ENCODE assay signal across 24 cellular contexts in the genomic region with DNA sequence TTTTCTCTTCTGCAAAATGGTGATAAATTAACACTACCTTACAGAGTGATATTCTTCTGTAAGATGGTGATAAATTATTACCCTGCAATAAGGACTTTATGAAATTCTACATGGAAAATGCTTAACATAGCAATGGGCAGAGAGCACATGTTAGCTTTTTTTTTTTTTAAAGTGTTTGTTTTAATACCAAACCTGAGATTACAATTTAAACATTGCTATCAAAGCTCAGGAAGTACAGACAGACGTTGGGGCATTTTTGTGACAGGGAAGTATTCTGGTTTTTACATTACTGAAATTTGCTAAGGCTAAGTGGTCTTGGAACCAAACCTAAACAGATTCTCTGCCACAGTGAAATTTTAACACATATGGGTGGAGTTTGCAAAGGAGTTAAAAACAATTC.
DNase-seq lines count a peak whose midpoint lies in the region; ATAC-seq, FAIRE-seq and TF ChIP-seq lines count a peak whose summit lies in the region.
"Had no signal": no experiment of that assay in that cellular context is flagged by ENCODE, and none has a peak within 500 bp of the region (broad histone marks: within the 10 kb centered on the region; RNA-seq: fewer than 3 reads in every experiment).

No MANE protein-coding gene starts in this region.

- WGBS in IMR-90 (ENCODE audit: extremely low coverage in 2 of 2, insufficient read length in 1 of 2), 2 experiments: no CpG with 5 or more reads among the region's 1 CpG
- 5% methylated on average over 1 of the region's 1 CpG for WGBS in HepG2 (ENCODE audit: low lambda C conversion rate)

- peaks cover 7% of the 10 kb centered on the region for H3K9me1 ChIP-seq in IMR-90 (ENCODE audit: insufficient read depth, low read length)

- peak overlapping the region; percentile 65; the same call in 1 of the 2 replicates for H2BK120ac ChIP-seq in IMR-90 (ENCODE audit: low read depth, low read length)

- H3K4me1 ChIP-seq in ACC112 (ENCODE audit: control insufficient read depth, insufficient read depth, low read length, unreplicated experiment) (peaks cover 19% of the 10 kb centered on the region), IMR-90 (ENCODE audit: control insufficient read depth, insufficient read depth, low read length) (peaks cover 4% of the 10 kb centered on the region), HepG2 (ENCODE audit: insufficient read depth, low read length) (peaks cover 49% of the 10 kb centered on the region)

- ATAC-seq in IMR-90 (ENCODE audit: low read depth) (no peak), HepG2 (no peak)
- ATAC-seq in activated CD4-positive, alpha-beta T cell treated with anti-CD3 and anti-CD28 coated beads for 36 hours: no peak
- ATAC-seq: stimulated activated naive CD8-positive, alpha-beta T cell treated with anti-CD3 and anti-CD28 coated beads, Interleukin-15, amount 100 ng/mL, for 72 hours had no signal

- DNase-seq in IMR-90 (no peak), HepG2 (ENCODE audit: low spot score) (peak; percentile 49), renal cortical epithelial cell (ENCODE audit: low read depth) (peak; percentile 47), ACHN (no peak), CD14-positive monocyte (ENCODE audit: low spot score) (no peak), hippocampal formation (lab: John Stamatoyannopoulos, UW) (no peak)
- DNase-seq in activated CD4-positive, alpha-beta T cell treated with anti-CD3 and anti-CD28 coated beads for 36 hours: no peak
- DNase-seq: activated naive CD4-positive, alpha-beta T cell treated with anti-CD3 and anti-CD28 coated beads for 36 hours; islet precursor cell; mammary epithelial cell; NCI-H1105 treated with DMSO at 0.1 percent for 48 hours; NCI-H1930; NK-92 treated with Interleukin-12 subunit alpha and Interleukin-12 subunit beta, amount 100 ng/mL, for 24 hours; stimulated activated naive CD8-positive, alpha-beta T cell treated with anti-CD3 and anti-CD28 coated beads, Interleukin-15, amount 100 ng/mL, for 72 hours; SW 1271; T1000 had no signal

- CTCF ChIA-PET in IMR-90 (lab: Yijun Ruan, JAX) (interaction anchor here (0.6 kb wide), 1 partner anchor 1042 kb away, joined by 3 read pairs; no protein-coding TSS in a partner anchor), HepG2 (lab: Yijun Ruan, JAX; ENCODE audit: low intra/inter-chr PET ratio, low total read pairs) (no interaction called here)
- CTCF ChIA-PET in activated CD4-positive, alpha-beta T cell treated with anti-CD3 and anti-CD28 coated beads for 36 hours (lab: Charles Lee): interaction anchor here (1.0 kb wide), 1 partner anchor 167 kb away, joined by 3 read pairs; no protein-coding TSS in a partner anchor

- dilution Hi-C loops in IMR-90 (cut with HindIII; ENCODE audit: low sequenced_read_pairs, unreplicated experiment): no loop called here

- H4K91ac ChIP-seq in IMR-90 (ENCODE audit: insufficient read depth, low read depth, low read length): no peak overlapping the region

- H2BK5ac ChIP-seq in IMR-90 (ENCODE audit: low read depth, low read length, poor library complexity, severe bottlenecking): no peak overlapping the region

- peak overlapping the region; percentile 38; the same call in 1 of the 2 replicates for H2BK20ac ChIP-seq in IMR-90 (ENCODE audit: low read depth, low read length)

- peaks cover 10% of the 10 kb centered on the region for H3K27me3 Mint-ChIP-seq in activated CD4-positive, alpha-beta T cell treated with anti-CD3 and anti-CD28 coated beads for 36 hours
- peaks cover 0 to 1% (median 0%) of the 10 kb centered on the region in 3 donors for H3K27me3 Mint-ChIP-seq in CD14-positive monocyte (ENCODE audit: low read depth in 3 of 3)
- H3K27me3 Mint-ChIP-seq: IgD-negative memory B cell had no signal

- H3K4me3 ChIP-seq in ACC112 (ENCODE audit: low read depth, low read length): no peak overlapping the region
- no peak overlapping the region for H3K4me3 ChIP-seq in IMR-90 (ENCODE audit: insufficient read depth, low read depth, low read length)
- H3K4me3 ChIP-seq in HepG2 (replicated peaks in 1 of 3; ENCODE audit: insufficient read depth in 1 of 3, low read depth in 2 of 3, low read length in 3 of 3): no peak overlapping the region
- H3K4me3 ChIP-seq: prostate gland, skin epidermis, tibial nerve had no signal

- H3K9me3 ChIP-seq in IMR-90 (ENCODE audit: control insufficient read depth, insufficient read depth, low read length) (no peaks in the 10 kb centered on the region), HepG2 (ENCODE audit: low read length) (no peaks in the 10 kb centered on the region)
- H3K9me3 ChIP-seq: prostate gland had no signal

- H4K5ac ChIP-seq in IMR-90 (ENCODE audit: low read depth, low read length): no peak overlapping the region

- no TSS peak for BruUV-seq in IMR-90 (replicated peaks; lab: Mats Ljungman, UMichigan)
- BruUV-seq in HepG2 (replicated peaks; lab: Mats Ljungman, UMichigan): no TSS peak

- H3K18ac ChIP-seq in IMR-90 (ENCODE audit: low read depth, low read length): no peak overlapping the region

- peaks cover 6% of the 10 kb centered on the region for H3K4me1 Mint-ChIP-seq in activated CD4-positive, alpha-beta T cell treated with anti-CD3 and anti-CD28 coated beads for 36 hours
- peaks cover 43% of the 10 kb centered on the region for H3K4me1 Mint-ChIP-seq in CD14-positive monocyte

- H4K20me1 ChIP-seq in IMR-90 (ENCODE audit: insufficient read depth, low read length) (no peaks in the 10 kb centered on the region), HepG2 (ENCODE audit: insufficient read depth, low read length) (0 out of 2 replicates have a peak, but pooled peaks cover 3% of the 10 kb centered on the region)

- H3K79me1 ChIP-seq in IMR-90 (ENCODE audit: low read depth in 1 of 2, low read length in 2 of 2): peaks cover 6 to 10% of the 10 kb centered on the region in 2 experiments

- H3K9ac ChIP-seq in IMR-90 (ENCODE audit: low read depth, low read length): no peak overlapping the region
- no peak overlapping the region for H3K9ac ChIP-seq in HepG2 (ENCODE audit: insufficient read depth, low read depth, low read length)

- H3K79me2 ChIP-seq in ACC112 (ENCODE audit: control insufficient read depth, insufficient read depth, low read length, unreplicated experiment) (peaks cover 29% of the 10 kb centered on the region), HepG2 (ENCODE audit: insufficient read depth, low read length) (peaks cover 23% of the 10 kb centered on the region)

- TF ChIP-seq RAD21 in IMR-90 (IDR thresholded peaks at IDR 0.05; ENCODE audit: low read length) (no peak), HepG2 (CRISPR knock-in tag; IDR thresholded peaks at IDR 0.05) (no peak)

- POLR2A ChIA-PET in IMR-90 (lab: Charles Lee; ENCODE audit: unreplicated experiment): no interaction called here
- POLR2A ChIA-PET in HepG2 (lab: Yijun Ruan, JAX): no interaction called here
- POLR2A ChIA-PET in activated CD4-positive, alpha-beta T cell treated with anti-CD3 and anti-CD28 coated beads for 36 hours (lab: Charles Lee): no interaction called here

- H4K8ac ChIP-seq in IMR-90 (ENCODE audit: low read depth in 2 of 2, low read length in 2 of 2): no peak overlapping the region

- peak overlapping the region; percentile 92; the same call in 1 of the 3 replicates for H2BK15ac ChIP-seq in IMR-90 (ENCODE audit: low read depth, low read length)

- H3K9me3 Mint-ChIP-seq in activated CD4-positive, alpha-beta T cell treated with anti-CD3 and anti-CD28 coated beads for 36 hours (ENCODE audit: low read depth): no peaks in the 10 kb centered on the region
- no peaks in the 10 kb centered on the region for H3K9me3 Mint-ChIP-seq in CD14-positive monocyte
- H3K9me3 Mint-ChIP-seq: activated naive CD4-positive, alpha-beta T cell treated with anti-CD3 and anti-CD28 coated beads for 36 hours; activated T-helper 1 cell treated with anti-CD3 and anti-CD28 coated beads, Interleukin-12 subunit alpha, Interleukin-12 subunit beta, Interleukin-2, Interleukin-4 antibody, amounts not matched to agents 30 ng/mL and 10 ng/mL and 1 ng/mL, durations not matched to agents 14 hours and 24 hours and 36 hours; IgD-negative memory B cell; stimulated activated naive CD8-positive, alpha-beta T cell treated with anti-CD3 and anti-CD28 coated beads, Interleukin-15, amount 100 ng/mL, for 72 hours; WTC11 had no signal

- no peak overlapping the region for H3K27ac Mint-ChIP-seq in activated CD4-positive, alpha-beta T cell treated with anti-CD3 and anti-CD28 coated beads for 36 hours
- H3K27ac Mint-ChIP-seq in CD14-positive monocyte: peak overlapping the region in 1 of 7 donors; percentile 7
- H3K27ac Mint-ChIP-seq: activated naive CD4-positive, alpha-beta T cell treated with anti-CD3 and anti-CD28 coated beads for 36 hours; activated T-helper 1 cell treated with anti-CD3 and anti-CD28 coated beads, Interleukin-12 subunit alpha, Interleukin-12 subunit beta, Interleukin-2, Interleukin-4 antibody, amounts not matched to agents 30 ng/mL and 10 ng/mL and 1 ng/mL, durations not matched to agents 14 hours and 24 hours and 36 hours; stimulated activated naive CD8-positive, alpha-beta T cell treated with anti-CD3 and anti-CD28 coated beads, Interleukin-15, amount 100 ng/mL, for 72 hours had no signal

- no peaks in the 10 kb centered on the region for H3K36me3 Mint-ChIP-seq in activated CD4-positive, alpha-beta T cell treated with anti-CD3 and anti-CD28 coated beads for 36 hours (ENCODE audit: low read depth)
- peaks cover 11 to 21% of the 10 kb centered on the region in 2 donors for H3K36me3 Mint-ChIP-seq in CD14-positive monocyte
- H3K36me3 Mint-ChIP-seq: IgD-negative memory B cell, WTC11 had no signal

- H3K36me3 ChIP-seq in ACC112 (ENCODE audit: insufficient read depth, low read length) (no peaks in the 10 kb centered on the region), IMR-90 (ENCODE audit: control insufficient read depth, insufficient read depth, low read length) (no peaks in the 10 kb centered on the region), HepG2 (replicated peaks in 1 of 2; ENCODE audit: control insufficient read depth in 1 of 2, insufficient read depth in 2 of 2, low read length in 2 of 2) (no peaks in the 10 kb centered on the region; a peak in 1 of 5 replicates)
- H3K36me3 ChIP-seq: prostate gland, tibial nerve had no signal

- H3K27me3 ChIP-seq in ACC112 (ENCODE audit: insufficient read depth, low read length) (no peaks in the 10 kb centered on the region), IMR-90 (ENCODE audit: control insufficient read depth, insufficient read depth, low read length) (no peaks in the 10 kb centered on the region), HepG2 (ENCODE audit: control insufficient read depth in 1 of 2, insufficient read depth in 2 of 2, low read length in 2 of 2) (no peaks in the 10 kb centered on the region)
- H3K27me3 ChIP-seq: tibial nerve had no signal

- FAIRE-seq in HepG2 (lab: Jason Lieb, UNC): no peak
- FAIRE-seq: H54 had no signal

- no peak overlapping the region for H2AK9ac ChIP-seq in IMR-90 (replicated peaks; ENCODE audit: low read depth, low read length, poor library complexity)

- peak overlapping the region; percentile 94 for H3K27ac ChIP-seq in ACC112 (ENCODE audit: low read depth, low read length)
- no peak overlapping the region for H3K27ac ChIP-seq in IMR-90 (ENCODE audit: insufficient read depth, low read length)
- H3K27ac ChIP-seq in HepG2 (ENCODE audit: extremely low read length, insufficient read depth, low read length): peak overlapping the region; percentile 49

- in situ Hi-C loops in IMR-90 (cut with MboI; ENCODE audit: low sequenced_read_pairs) (no loop called here), HepG2 (cut with HindIII; ENCODE audit: extremely low pct_ligation_motif_present, low pct_unique_long_range_greater_than_20kb) (no loop called here), ACHN (cut with HindIII; ENCODE audit: low pct_ligation_motif_present, low pct_unique_long_range_greater_than_20kb, low sequenced_read_pairs) (no loop called here)

- H2AK5ac ChIP-seq in IMR-90 (ENCODE audit: low read depth, low read length): no peak overlapping the region

- TF ChIP-seq CTCF in IMR-90 (conservative IDR thresholded peaks at IDR 0.05; ENCODE audit: low read depth, low read length): no peak
- TF ChIP-seq CTCF in HepG2 (CRISPR knock-in tag; IDR thresholded peaks at IDR 0.05): no peak
- no peak for TF ChIP-seq CTCF in CD14-positive monocyte (IDR thresholded peaks at IDR 0.05)

- H3K4me2 ChIP-seq in IMR-90 (ENCODE audit: low read depth, low read length): no peak overlapping the region
- peak overlapping the region; percentile 43 for H3K4me2 ChIP-seq in HepG2 (ENCODE audit: low read depth, low read length)

- intact Hi-C loops in IMR-90 (cut with micrococcal nuclease): loop anchor here (10.0 kb wide), 1 partner anchor 148 kb away; no protein-coding TSS in a partner anchor
- intact Hi-C loops in HepG2 (cut with micrococcal nuclease; ENCODE audit: unreplicated experiment): no loop called here
- intact Hi-C loops in activated CD4-positive, alpha-beta T cell treated with anti-CD3 and anti-CD28 coated beads for 36 hours (cut with DNase I, micrococcal nuclease): no loop called here
- intact Hi-C loops in CD14-positive monocyte (cut with micrococcal nuclease): loop anchor here in 1 of 2 donors (10.0 kb wide), 1 partner anchor 52 kb away; no protein-coding TSS in a partner anchor

- H3K4ac ChIP-seq in IMR-90 (ENCODE audit: low read depth, low read length): peak overlapping the region; percentile 84; the same call in 1 of the 2 replicates

- no peak overlapping the region for H3K56ac ChIP-seq in IMR-90 (ENCODE audit: extremely low read depth, insufficient read depth, low read length)

- H2AFZ ChIP-seq in ACC112 (ENCODE audit: low read length, unreplicated experiment) (no peak overlapping the region), IMR-90 (replicated peaks; ENCODE audit: low read length, poor library complexity) (no peak overlapping the region), HepG2 (ENCODE audit: low read length) (no peak overlapping the region)

- H3K4me3 Mint-ChIP-seq in activated CD4-positive, alpha-beta T cell treated with anti-CD3 and anti-CD28 coated beads for 36 hours: no peak overlapping the region
- H3K4me3 Mint-ChIP-seq in CD14-positive monocyte: no peak overlapping the region
- H3K4me3 Mint-ChIP-seq: activated naive CD4-positive, alpha-beta T cell treated with anti-CD3 and anti-CD28 coated beads for 36 hours; activated T-helper 1 cell treated with anti-CD3 and anti-CD28 coated beads, Interleukin-12 subunit alpha, Interleukin-12 subunit beta, Interleukin-2, Interleukin-4 antibody, amounts not matched to agents 30 ng/mL and 10 ng/mL and 1 ng/mL, durations not matched to agents 14 hours and 24 hours and 36 hours; IgD-negative memory B cell; stimulated activated naive CD8-positive, alpha-beta T cell treated with anti-CD3 and anti-CD28 coated beads, Interleukin-15, amount 100 ng/mL, for 72 hours; WTC11 had no signal

- H3K14ac ChIP-seq in IMR-90 (replicated peaks; ENCODE audit: low read depth, low read length): no peak overlapping the region

- TF ChIP-seq POLR2A in IMR-90 (IDR thresholded peaks at IDR 0.05; ENCODE audit: low read depth, low read length) (no peak), HepG2 (IDR thresholded peaks at IDR 0.05; ENCODE audit: insufficient read depth in 1 of 2, low read depth in 2 of 2, low read length in 2 of 2) (no peak)

- no peak overlapping the region for H3K23ac ChIP-seq in IMR-90 (ENCODE audit: low read depth, low read length)

- TF ChIP-seq EP300 in HepG2 (IDR thresholded peaks at IDR 0.05; ENCODE audit: low read depth in 2 of 2, low read length in 2 of 2) (peak in 1 of 2 experiments; percentile 24; a peak in 1 of 4 replicates), HepG2 (CRISPR knock-in tag; IDR thresholded peaks at IDR 0.05; ENCODE audit: borderline replicate concordance) (no peak)

Comparison
In these comparisons a context has a peak if more than half of its experiments do, and no peak if none do; other contexts are left out.
1. DNase-seq: peak in HepG2 (single experiment) and renal cortical epithelial cell (single experiment); none in IMR-90 (single experiment), ACHN (single experiment), activated CD4-positive, alpha-beta T cell treated with anti-CD3 and anti-CD28 coated beads for 36 hours (single experiment), CD14-positive monocyte (single experiment) and hippocampal formation (0 of 2).